ENCODE assay signal across 24 cellular contexts in genomic region chr20:18359854-18360253, GRCh38.
"Had no signal": no experiment of that assay in that cellular context is flagged by ENCODE, and none has a peak within 500 bp of the region (broad histone marks: within the 10 kb centered on the region; RNA-seq: fewer than 3 reads in every experiment).

No MANE protein-coding gene starts in this region.

- H3K27ac Mint-ChIP-seq: immature natural killer cell; mesothelial cell of epicardium; naive B cell; natural killer cell treated with Interleukin-12 subunit alpha and Interleukin-12 subunit beta and Interleukin-15 and Interleukin-18, amount 100 ng/mL, for 72 hours; progenitor cell of endocrine pancreas; stimulated activated effector memory CD8-positive, alpha-beta T cell treated with anti-CD3 and anti-CD28 coated beads, Interleukin-12 subunit alpha, Interleukin-12 subunit beta, amount 100 ng/mL, for 72 hours; stimulated activated naive CD8-positive, alpha-beta T cell treated with anti-CD3 and anti-CD28 coated beads, Interleukin-15, Interleukin-2, amounts not matched to agents 100 ng/mL and 50 ng/mL, for 24 hours had no signal

- FAIRE-seq: islet of Langerhans, kidney, urothelium cell line had no signal

- H3K4me3 ChIP-seq: left lung, lung, ovary, right atrium auricular region, skin epidermis, transverse colon, upper lobe of left lung had no signal

- H3K27ac ChIP-seq: left lung, ovary, right atrium auricular region, skin epidermis, transverse colon, upper lobe of left lung had no signal

- H3K27me3 ChIP-seq: left lung, ovary, right atrium auricular region, transverse colon, upper lobe of left lung had no signal

- H3K36me3 Mint-ChIP-seq: immature natural killer cell; stimulated activated effector memory CD8-positive, alpha-beta T cell treated with anti-CD3 and anti-CD28 coated beads, Interleukin-12 subunit alpha, Interleukin-12 subunit beta, amount 100 ng/mL, for 72 hours had no signal

- H3K4me1 Mint-ChIP-seq: immature natural killer cell; naive B cell; stimulated activated effector memory CD8-positive, alpha-beta T cell treated with anti-CD3 and anti-CD28 coated beads, Interleukin-12 subunit alpha, Interleukin-12 subunit beta, amount 100 ng/mL, for 72 hours had no signal

- H3K9me3 Mint-ChIP-seq: natural killer cell treated with Interleukin-12 subunit alpha and Interleukin-12 subunit beta and Interleukin-15 and Interleukin-18, amount 100 ng/mL, for 72 hours; stimulated activated naive CD8-positive, alpha-beta T cell treated with anti-CD3 and anti-CD28 coated beads, Interleukin-15, Interleukin-2, amounts not matched to agents 100 ng/mL and 50 ng/mL, for 24 hours had no signal

- H3K4me3 Mint-ChIP-seq: immature natural killer cell; mesothelial cell of epicardium; natural killer cell treated with Interleukin-12 subunit alpha and Interleukin-12 subunit beta and Interleukin-15 and Interleukin-18, amount 100 ng/mL, for 72 hours; stimulated activated effector memory CD8-positive, alpha-beta T cell treated with anti-CD3 and anti-CD28 coated beads, Interleukin-12 subunit alpha, Interleukin-12 subunit beta, amount 100 ng/mL, for 72 hours; stimulated activated naive CD8-positive, alpha-beta T cell treated with anti-CD3 and anti-CD28 coated beads, Interleukin-15, Interleukin-2, amounts not matched to agents 100 ng/mL and 50 ng/mL, for 24 hours had no signal

- H3K27me3 Mint-ChIP-seq: progenitor cell of endocrine pancreas had no signal

- ATAC-seq: left colon, left lung, sciatic nerve had no signal

- DNase-seq: hypothalamus; immature natural killer cell; kidney; left colon; left lung; naive B cell; ovary; stimulated activated CD4-positive, alpha-beta T cell treated with anti-CD3 and anti-CD28 coated beads, Interleukin-12 subunit alpha, Interleukin-12 subunit beta, amount 100 ng/mL, for 4 hours; stimulated activated CD4-positive, alpha-beta T cell treated with anti-CD3 and anti-CD28 coated beads, Interleukin-15, amount 100 ng/mL, for 24 hours; stimulated activated CD4-positive, alpha-beta T cell treated with anti-CD3 and anti-CD28 coated beads, Interleukin-4, amount 100 ng/mL, for 24 hours; stimulated activated naive CD4-positive, alpha-beta T cell; transverse colon; upper lobe of left lung had no signal

- H3K4me1 ChIP-seq: left lung, right atrium auricular region, transverse colon, upper lobe of left lung had no signal

- H3K9me3 ChIP-seq: left lung, ovary, transverse colon, upper lobe of left lung had no signal

- H3K36me3 ChIP-seq: left lung, ovary, right atrium auricular region, transverse colon, upper lobe of left lung had no signal
